In the genomic region with DNA sequence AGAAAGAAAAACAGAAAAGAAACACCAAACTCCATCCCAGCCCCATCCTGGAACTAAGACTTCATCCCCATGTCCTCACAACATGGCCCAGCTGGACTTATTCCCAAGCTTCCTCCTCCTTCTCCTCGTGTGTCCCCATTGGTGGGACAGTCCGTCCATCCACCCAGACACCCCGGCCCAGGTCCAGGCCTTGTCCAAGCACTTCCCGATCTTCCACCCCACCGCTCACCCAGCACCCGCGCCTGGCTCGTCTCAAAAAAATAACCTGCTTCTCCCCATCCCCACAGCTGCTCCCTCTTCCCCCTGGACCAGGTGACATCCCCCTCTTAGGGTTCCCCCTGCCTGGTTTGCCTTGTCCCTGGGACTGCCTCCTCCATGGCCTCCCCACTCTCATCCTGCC, we compare ENCODE assay signal across 17 cellular contexts. TPM values are rescaled to one million over a fixed set of nuclear protein-coding genes. Genes with fewer than 3 reads are reported as not detected.
"Had no signal": no experiment of that assay in that cellular context is flagged by ENCODE, and none has a peak within 500 bp of the region (broad histone marks: within the 10 kb centered on the region; RNA-seq: fewer than 3 reads in every experiment).

No MANE protein-coding gene starts in this region.

- H3K4me3 Mint-ChIP-seq: activated CD4-positive, alpha-beta memory T cell treated with anti-CD3 and anti-CD28 coated beads, Interleukin-2, amount 10 ng/mL, durations not matched to agents 7 days and 5 days; activated naive CD4-positive, alpha-beta T cell treated with anti-CD3 and anti-CD28 coated beads, Interleukin-2, amount 50 U/mL, for 24 hours had no signal

- H3K36me3 ChIP-seq: brain microvascular endothelial cell, right lobe of liver, upper lobe of left lung had no signal

- H3K36me3 Mint-ChIP-seq: activated naive CD4-positive, alpha-beta T cell treated with anti-CD3 and anti-CD28 coated beads, Interleukin-2, amount 50 U/mL, for 24 hours had no signal

- H3K27me3 Mint-ChIP-seq: activated naive CD4-positive, alpha-beta T cell treated with anti-CD3 and anti-CD28 coated beads, Interleukin-2, amount 50 U/mL, for 24 hours had no signal

- H3K4me3 ChIP-seq: psoas muscle, right lobe of liver, upper lobe of left lung had no signal

- H3K27ac Mint-ChIP-seq: activated CD4-positive, alpha-beta memory T cell treated with anti-CD3 and anti-CD28 coated beads, Interleukin-2, amount 10 ng/mL, durations not matched to agents 7 days and 5 days; activated T-helper 2 cell treated with anti-CD3 and anti-CD28 coated beads, Interferon-gamma antibody, Interleukin-2, Interleukin-4, amounts not matched to agents 10 μg/mL and 5 μg/mL and 100 μg/mL, durations not matched to agents 14 hours and 24 hours and 36 hours had no signal

- ATAC-seq: left ventricle myocardium superior, psoas muscle, right lobe of liver had no signal

- H3K9me3 ChIP-seq: psoas muscle, right lobe of liver, upper lobe of left lung had no signal

- H3K27ac ChIP-seq: brain microvascular endothelial cell, psoas muscle, right lobe of liver, upper lobe of left lung had no signal

- H3K9me3 Mint-ChIP-seq: activated CD4-positive, alpha-beta memory T cell treated with anti-CD3 and anti-CD28 coated beads, Interleukin-2, amount 10 ng/mL, durations not matched to agents 7 days and 5 days; activated naive CD4-positive, alpha-beta T cell treated with anti-CD3 and anti-CD28 coated beads, Interleukin-2, amount 50 U/mL, for 24 hours; activated T-helper 2 cell treated with anti-CD3 and anti-CD28 coated beads, Interferon-gamma antibody, Interleukin-2, Interleukin-4, amounts not matched to agents 10 μg/mL and 5 μg/mL and 100 μg/mL, durations not matched to agents 14 hours and 24 hours and 36 hours had no signal

- H3K4me1 ChIP-seq: psoas muscle, right lobe of liver had no signal

- DNase-seq: activated CD4-positive, alpha-beta memory T cell treated with anti-CD3 and anti-CD28 coated beads, Interleukin-2, amount 10 ng/mL, durations not matched to agents 7 days and 5 days; activated CD4-positive, alpha-beta T cell treated with anti-CD3 and anti-CD28 coated beads for 1 hour; brain microvascular endothelial cell; dermis blood vessel endothelial cell; erythroblast; hippocampal formation; left ventricle myocardium superior; psoas muscle; right lobe of liver; stimulated activated CD4-positive, alpha-beta T cell treated with anti-CD3 and anti-CD28 coated beads, Interleukin-1b, Interleukin-23, amount 100 ng/mL, for 48 hours; stimulated activated naive CD4-positive, alpha-beta T cell treated with Interleukin-2 at 50 U/mL for 16 hours had no signal

- H3K27me3 ChIP-seq: brain microvascular endothelial cell, right lobe of liver had no signal

RNA-seq across cellular contexts. Expression of a gene that starts 1.4 kb away (rescaled TPM):
- total RNA-seq: dermis blood vessel endothelial cell, glomerular endothelial cell, kidney epithelial cell, myocyte had no signal

RNA-seq across cellular contexts. Expression of a gene that starts 26.4 kb away (rescaled TPM):
- total RNA-seq: activated CD4-positive, alpha-beta memory T cell treated with anti-CD3 and anti-CD28 coated beads, Interleukin-2, amount 10 ng/mL, durations not matched to agents 7 days and 5 days; activated T-helper 2 cell treated with anti-CD3 and anti-CD28 coated beads, Interferon-gamma antibody, Interleukin-2, Interleukin-4, amounts not matched to agents 10 μg/mL and 5 μg/mL and 100 μg/mL, durations not matched to agents 14 hours and 24 hours and 36 hours; dermis blood vessel endothelial cell; glomerular endothelial cell; kidney epithelial cell; myocyte had no signal

RNA-seq across cellular contexts. Expression of a gene that starts 28.6 kb away (rescaled TPM):
- total RNA-seq: activated CD4-positive, alpha-beta memory T cell treated with anti-CD3 and anti-CD28 coated beads, Interleukin-2, amount 10 ng/mL, durations not matched to agents 7 days and 5 days; activated T-helper 2 cell treated with anti-CD3 and anti-CD28 coated beads, Interferon-gamma antibody, Interleukin-2, Interleukin-4, amounts not matched to agents 10 μg/mL and 5 μg/mL and 100 μg/mL, durations not matched to agents 14 hours and 24 hours and 36 hours; dermis blood vessel endothelial cell; glomerular endothelial cell; kidney epithelial cell; myocyte had no signal

RNA-seq across cellular contexts. Expression of a gene that starts 34.5 kb away (rescaled TPM):
- total RNA-seq: activated CD4-positive, alpha-beta memory T cell treated with anti-CD3 and anti-CD28 coated beads, Interleukin-2, amount 10 ng/mL, durations not matched to agents 7 days and 5 days; activated T-helper 2 cell treated with anti-CD3 and anti-CD28 coated beads, Interferon-gamma antibody, Interleukin-2, Interleukin-4, amounts not matched to agents 10 μg/mL and 5 μg/mL and 100 μg/mL, durations not matched to agents 14 hours and 24 hours and 36 hours; dermis blood vessel endothelial cell; glomerular endothelial cell; left ventricle myocardium superior; myocyte had no signal
